ENCODE assay signal across 10 cellular contexts in the genomic region with DNA sequence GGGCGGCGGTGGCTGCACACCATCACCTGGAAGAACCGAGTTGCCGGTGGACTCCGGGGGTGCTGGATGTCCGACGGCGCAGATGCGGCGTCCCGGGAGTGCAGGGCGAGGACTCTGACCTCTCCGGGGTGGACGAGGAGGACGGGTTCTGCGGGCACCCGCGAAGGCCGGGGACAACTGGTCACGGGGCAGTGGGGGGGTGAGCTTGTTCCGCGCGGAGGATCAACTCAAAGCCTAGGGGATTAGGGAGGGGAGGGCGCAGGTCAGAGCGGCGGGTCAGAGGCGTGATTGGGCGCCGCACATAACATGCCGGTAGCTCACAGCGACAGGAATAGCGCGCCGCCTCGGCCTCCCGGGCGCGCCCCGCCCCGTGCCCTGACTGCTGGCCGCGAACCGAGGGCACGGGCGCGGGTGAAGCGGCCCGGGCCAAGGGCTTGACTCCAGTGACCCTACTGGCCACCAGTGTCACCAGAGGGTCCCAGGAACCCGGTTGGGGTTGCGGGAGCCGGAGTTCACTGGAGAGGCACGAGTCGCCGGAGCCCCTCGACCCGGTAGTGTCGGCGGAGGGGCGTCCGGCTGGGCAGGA. TPM values are rescaled to one million over a fixed set of nuclear protein-coding genes. Genes with fewer than 3 reads are reported as not detected.
DNase-seq lines count a peak whose midpoint lies in the region; ATAC-seq, FAIRE-seq and TF ChIP-seq lines count a peak whose summit lies in the region.
"Had no signal": no experiment of that assay in that cellular context is flagged by ENCODE, and none has a peak within 500 bp of the region (broad histone marks: within the 10 kb centered on the region; RNA-seq: fewer than 3 reads in every experiment).

A gene with protein sequence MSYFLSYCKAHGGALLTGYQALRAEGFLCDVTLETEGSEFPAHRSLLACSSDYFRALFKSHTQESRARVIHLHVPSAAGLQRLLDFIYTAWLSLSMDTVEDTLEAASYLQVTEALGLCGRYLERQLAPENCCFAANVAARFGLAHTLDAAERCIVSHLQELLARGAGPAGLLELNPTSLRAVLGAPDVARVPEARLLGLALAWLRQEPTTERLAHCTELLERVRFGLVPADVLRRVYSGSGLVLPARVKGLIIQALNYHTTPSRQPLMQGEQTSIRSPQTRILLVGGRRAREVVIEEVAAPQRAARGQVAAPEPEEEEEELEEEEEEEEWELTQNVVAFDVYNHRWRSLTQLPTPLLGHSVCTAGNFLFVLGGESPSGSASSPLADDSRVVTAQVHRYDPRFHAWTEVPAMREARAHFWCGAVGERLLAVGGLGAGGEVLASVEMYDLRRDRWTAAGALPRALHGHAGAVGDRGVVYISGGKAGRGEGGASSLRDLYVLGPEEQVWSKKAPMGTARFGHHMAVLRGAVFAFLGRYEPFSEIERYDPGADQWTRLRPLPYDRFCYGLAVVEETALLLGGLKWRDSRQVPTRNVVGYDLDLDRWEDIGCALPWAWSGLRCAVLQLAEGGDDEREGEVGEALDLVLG (minus strand): TSS at position 179 of the 586 bp plus-strand sequence. CDS start 542 bp downstream, outside the sequence.

- H3K79me2 ChIP-seq in GM23248 (ENCODE audit: insufficient read depth): no peaks in the 10 kb centered on the region

- no peaks in the 10 kb centered on the region for H3K36me3 ChIP-seq in GM23248 (ENCODE audit: low read depth)
- no peaks in the 10 kb centered on the region for H3K36me3 ChIP-seq in small intestine (ENCODE audit: control insufficient read depth in 2 of 2, insufficient read depth in 2 of 2, low read length in 2 of 2)

- WGBS in GM23248 (ENCODE audit: low coverage in 1 of 2, low lambda C conversion rate in 2 of 2, missing lambda C conversion rate in 2 of 2), 2 experiments: 25 to 27% methylated on average over 4 to 10 of the region's 60 CpGs
- WGBS in small intestine, 3 donors: 3 to 51% (median 6%) methylated on average over 36 to 60 of the region's 60 CpGs

- no peaks in the 10 kb centered on the region for H3F3A ChIP-seq in GM23248 (ENCODE audit: insufficient read depth)

- H4K20me1 ChIP-seq in GM23248 (ENCODE audit: insufficient read depth): no peaks in the 10 kb centered on the region

- in situ Hi-C loops in GM23248 (cut with MboI): no loop called here

- DNase-seq in GM23248 (peak; percentile 5), left ventricle myocardium superior (peak; percentile 64), small intestine (peak; percentile 26), caudate nucleus (lab: John Stamatoyannopoulos, UW) (no peak), CD14-positive monocyte (ENCODE audit: low spot score) (no peak), NCI-H82 (lab: John Stamatoyannopoulos, UW) (no peak)
- peak; percentile 51 for DNase-seq in activated CD8-positive, alpha-beta memory T cell treated with anti-CD3 and anti-CD28 coated beads, Interleukin-2, amount 50 U/mL, for 48 hours
- DNase-seq: NCI-H2171 treated with DMSO at 0.1 percent for 48 hours had no signal

- peaks cover 2% of the 10 kb centered on the region for H3K4me1 Mint-ChIP-seq in CD14-positive monocyte

- intact Hi-C loops in left ventricle myocardium superior (cut with micrococcal nuclease) (no loop called here), CD14-positive monocyte (cut with micrococcal nuclease) (no loop called here)

- H3K36me3 Mint-ChIP-seq in CD14-positive monocyte: no peaks in the 10 kb centered on the region

- TF ChIP-seq CTCF in CD14-positive monocyte (IDR thresholded peaks at IDR 0.05): no peak

- H3K4me1 ChIP-seq in GM23248 (ENCODE audit: insufficient read depth) (no peaks in the 10 kb centered on the region), small intestine (ENCODE audit: control insufficient read depth in 2 of 2, insufficient read depth in 1 of 2, low read depth in 1 of 2, low read length in 1 of 2) (no peaks in the 10 kb centered on the region)

- H3K27ac ChIP-seq in GM23248 (no peak within 1 kb of the TSS), small intestine (ENCODE audit: low read depth in 1 of 2, low read length in 1 of 2) (peak within 1 kb of the TSS; percentile 75 to 81), caudate nucleus (ENCODE audit: low read depth, low read length) (no peak within 1 kb of the TSS)

- peak; percentile 92 for ATAC-seq in left ventricle myocardium superior
- ATAC-seq in HG02642 (IDR thresholded peaks at IDR 0.05; ENCODE audit: poor library complexity, unreplicated experiment): no peak

- FAIRE-seq in small intestine (lab: Jason Lieb, UNC): no peak

- no peak within 1 kb of the TSS for H2AFZ ChIP-seq in GM23248

- peak within 1 kb of the TSS in 1 of 7 donors; percentile 11 for H3K27ac Mint-ChIP-seq in CD14-positive monocyte

- H3K9me3 ChIP-seq in GM23248 (ENCODE audit: low read depth): no peaks in the 10 kb centered on the region
- no peaks in the 10 kb centered on the region for H3K9me3 ChIP-seq in small intestine (ENCODE audit: control insufficient read depth, low read depth)

- H3K9ac ChIP-seq in GM23248: no peak within 1 kb of the TSS

- H3K27me3 Mint-ChIP-seq in CD14-positive monocyte (ENCODE audit: low read depth in 3 of 3): peaks cover 23 to 55% (median 42%) of the 10 kb centered on the region in 3 donors

- no peaks in the 10 kb centered on the region for H3K27me3 ChIP-seq in GM23248 (replicated peaks; ENCODE audit: insufficient read depth)
- H3K27me3 ChIP-seq in small intestine (ENCODE audit: control insufficient read depth in 2 of 2, insufficient read depth in 2 of 2, low read length in 2 of 2): no peaks in the 10 kb centered on the region

- H3K4me3 ChIP-seq in GM23248 (0 out of 2 replicates have a peak within 1 kb of the TSS, but pooled peaks have one; percentile 37), small intestine (ENCODE audit: low read depth in 1 of 2, low read length in 2 of 2) (peak within 1 kb of the TSS; percentile 6 to 62)

- H3K9me3 Mint-ChIP-seq in CD14-positive monocyte: peaks cover 2 to 24% (median 9%) of the 10 kb centered on the region in 7 donors

- peak within 1 kb of the TSS in 1 of 2 donors; percentile 75 for H3K4me3 Mint-ChIP-seq in CD14-positive monocyte

- H3K4me2 ChIP-seq in GM23248 (ENCODE audit: unreplicated experiment): no peak within 1 kb of the TSS

- H3K9me2 ChIP-seq in GM23248 (ENCODE audit: insufficient read depth): no peaks in the 10 kb centered on the region

RNA-seq across cellular contexts. Expression of the gene that starts here (rescaled TPM):
- total RNA-seq in GM23248 (2014; rRNA removed; shearing (Covaris generic)): not detected in 2 replicates
- not detected in 2 replicates for polyA plus RNA-seq in GM23248 (2016; fragmentation: Nextera tagmentation; extraction: Ambion mirVana)
- 3.6 TPM for total RNA-seq in left ventricle myocardium superior
- polyA plus RNA-seq in small intestine: 1 to 10 TPM in 2 of 3 donors, under 1 TPM in 1; 0.81 to 1.3 (median 1.0) TPM
- not detected for polyA plus RNA-seq in CD14-positive monocyte
- total RNA-seq: renal cortical epithelial cell had no signal

Comparison
In these comparisons a context has a peak if more than half of its experiments do, and no peak if none do; other contexts are left out.
1. Peak in DNase-seq and H3K4me3 ChIP-seq in GM23248; RNA of the gene not detected or under 1 TPM.
2. DNase-seq: peak in activated CD8-positive, alpha-beta memory T cell treated with anti-CD3 and anti-CD28 coated beads, Interleukin-2, amount 50 U/mL, for 48 hours (single experiment), left ventricle myocardium superior (single experiment) and small intestine (single experiment); none in caudate nucleus (0 of 61), CD14-positive monocyte (single experiment) and NCI-H82 (single experiment).
3. H3K27ac ChIP-seq: peak in small intestine (2 of 2); none in GM23248 (single experiment) and caudate nucleus (single experiment).